Comparison of ENCODE assay signal across 1 cellular context in genomic region chr7:123478056-123478455, GRCh38. TPM values are rescaled to one million over a fixed set of nuclear protein-coding genes. Genes with fewer than 3 reads are reported as not detected.
"Had no signal": no experiment of that assay in that cellular context is flagged by ENCODE, and none has a peak within 500 bp of the region (broad histone marks: within the 10 kb centered on the region; RNA-seq: fewer than 3 reads in every experiment).

No MANE protein-coding gene starts in this region.

RNA-seq across cellular contexts. Expression of gene IQUB, which starts 56.3 kb away (rescaled TPM):
- polyA plus RNA-seq: immature natural killer cell had no signal
